Comparison of ENCODE assay signal across 8 cellular contexts in the genomic region with DNA sequence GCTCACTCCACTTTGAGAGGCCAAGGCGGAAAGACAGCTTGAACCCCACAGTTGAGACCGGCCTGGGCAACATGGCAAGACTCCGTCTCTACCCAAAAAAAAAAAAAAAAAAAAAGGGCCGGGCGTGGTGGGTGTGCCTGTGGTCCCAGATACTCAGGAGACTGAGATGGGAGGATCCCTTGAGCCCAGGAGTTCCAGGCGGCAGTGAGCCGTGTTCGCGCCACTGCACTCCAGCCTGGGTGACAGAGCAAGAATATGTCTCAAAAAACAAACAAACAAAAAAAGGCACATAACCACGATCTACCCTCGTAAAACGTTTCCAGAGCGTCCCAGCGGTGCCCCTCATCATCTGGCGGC. TPM values are rescaled to one million over a fixed set of nuclear protein-coding genes. Genes with fewer than 3 reads are reported as not detected.
DNase-seq lines count a peak whose midpoint lies in the region; ATAC-seq and TF ChIP-seq lines count a peak whose summit lies in the region.

No MANE protein-coding gene starts in this region.

- H3K9me3 Mint-ChIP-seq in T-helper 2 cell treated with Interferon-gamma antibody and Interleukin-4, amounts not matched to agents 5 μg/mL and 100 μg/mL, for 36 hours = no peaks in the 10 kb centered on the region

- intact Hi-C loops in adrenal gland (cut with DNase I) = no loop called here
- intact Hi-C loops in left colon (cut with DNase I, micrococcal nuclease) = loop anchor here in 1 of 2 donors (10.0 kb wide), 1 partner anchor 114 kb away; a partner anchor contains a TSS

- H3K27me3 ChIP-seq in adrenal gland = no peaks in the 10 kb centered on the region
- no peaks in the 10 kb centered on the region for H3K27me3 ChIP-seq in suprapubic skin

- TF ChIP-seq POLR2A in adrenal gland (IDR thresholded peaks at IDR 0.05) = no peak
- no peak for TF ChIP-seq POLR2A in suprapubic skin (IDR thresholded peaks at IDR 0.05)

- H3K36me3 Mint-ChIP-seq in T-helper 2 cell treated with Interferon-gamma antibody and Interleukin-4, amounts not matched to agents 5 μg/mL and 100 μg/mL, for 36 hours (ENCODE audit: low read depth) = peaks cover 15% of the 10 kb centered on the region

- peak overlapping the region; percentile 97 for H3K4me3 Mint-ChIP-seq in T-helper 2 cell treated with Interferon-gamma antibody and Interleukin-4, amounts not matched to agents 5 μg/mL and 100 μg/mL, for 36 hours

- ATAC-seq in left colon (peak; percentile 16), HG03280 (IDR thresholded peaks at IDR 0.05; ENCODE audit: unreplicated experiment) (no peak)

- no peak for DNase-seq in T-helper 2 cell treated with Interferon-gamma antibody and Interleukin-4, amounts not matched to agents 5 μg/mL and 100 μg/mL, for 36 hours (ENCODE audit: low spot score)
- DNase-seq in T-helper 2 cell (no peak), adrenal gland (no peak), left colon (no peak), suprapubic skin (ENCODE audit: low spot score in 2 of 2) (no peak), AML-193 (lab: John Stamatoyannopoulos, UW) (no peak), NOMO-1 (lab: John Stamatoyannopoulos, UW; ENCODE audit: unreplicated experiment in 2 of 2) (no peak)

- peaks cover 0 to 3% of the 10 kb centered on the region in 2 donors for H3K36me3 ChIP-seq in adrenal gland (replicated peaks in 1 of 2)
- peaks cover 12% of the 10 kb centered on the region for H3K36me3 ChIP-seq in suprapubic skin

- TF ChIP-seq CTCF in adrenal gland (IDR thresholded peaks at IDR 0.05) (no peak), suprapubic skin (IDR thresholded peaks at IDR 0.05) (no peak)

- peak overlapping the region; percentile 60 for H3K27ac Mint-ChIP-seq in T-helper 2 cell treated with Interferon-gamma antibody and Interleukin-4, amounts not matched to agents 5 μg/mL and 100 μg/mL, for 36 hours

- H3K27me3 Mint-ChIP-seq in T-helper 2 cell treated with Interferon-gamma antibody and Interleukin-4, amounts not matched to agents 5 μg/mL and 100 μg/mL, for 36 hours (ENCODE audit: low read depth) = peaks cover 7% of the 10 kb centered on the region

- 12 to 17% (median 13%) methylated on average over 13 to 15 of the region's 15 CpGs for WGBS in adrenal gland, 4 donors
- WGBS in suprapubic skin = 9% methylated on average over 15 of the region's 15 CpGs

- H3K9me3 ChIP-seq in adrenal gland (replicated peaks in 1 of 3) = no peaks in the 10 kb centered on the region
- H3K9me3 ChIP-seq in suprapubic skin = no peaks in the 10 kb centered on the region

- H3K4me3 ChIP-seq in adrenal gland (peak overlapping the region; percentile 0 to 94 (median 70)), suprapubic skin (peak overlapping the region; percentile 85)

- H3K27ac ChIP-seq in adrenal gland (peak overlapping the region in 4 of 5 donors; percentile 68 to 92 (median 79)), suprapubic skin (peak overlapping the region; percentile 82)

- H3K4me1 ChIP-seq in adrenal gland (replicated peaks in 1 of 2) (peaks cover 14 to 17% of the 10 kb centered on the region in 2 donors), suprapubic skin (peaks cover 24% of the 10 kb centered on the region)

- peaks cover 18% of the 10 kb centered on the region for H3K4me1 Mint-ChIP-seq in T-helper 2 cell treated with Interferon-gamma antibody and Interleukin-4, amounts not matched to agents 5 μg/mL and 100 μg/mL, for 36 hours (ENCODE audit: low read depth)

- TF ChIP-seq EP300 in suprapubic skin (IDR thresholded peaks at IDR 0.05) = no peak

RNA-seq across cellular contexts. Expression of a gene that starts 0.9 kb away (rescaled TPM):
- total RNA-seq in adrenal gland (10 to 100 TPM in 7 of 8 donors, 1 to 10 TPM in 1; 9.1 to 29.0 (median 15.0) TPM), left colon (10 to 100 TPM; 27.4 to 40.6 TPM), suprapubic skin (10 to 100 TPM; 24.1 to 86.9 (median 28.5) TPM)
- 10 to 100 TPM in 2 of 3 donors, 1 to 10 TPM in 1; 5.4 to 57.7 (median 36.2) TPM for polyA plus RNA-seq in adrenal gland

RNA-seq across cellular contexts. Expression of a gene that starts 10.7 kb away (rescaled TPM):
- 100 to 1,000 TPM; 126 to 289 (median 161) TPM for total RNA-seq in adrenal gland
- polyA plus RNA-seq in adrenal gland = 100 to 1,000 TPM; 105 to 140 (median 116) TPM
- 100 to 1,000 TPM; 214 to 243 TPM for total RNA-seq in left colon
- 100 to 1,000 TPM in 3 of 4 donors, 10 to 100 TPM in 1; 75.6 to 158 (median 121) TPM for total RNA-seq in suprapubic skin

RNA-seq across cellular contexts. Expression of a gene that starts 13.0 kb away (rescaled TPM):
- total RNA-seq in adrenal gland = 1 to 10 TPM in 6 of 8 donors, under 1 TPM in 1, not detected in 1; 0.49 to 9.1 (median 3.7) TPM
- 10 to 100 TPM in 1 of 3 donors, 1 to 10 TPM in 1, under 1 TPM in 1; 0.35 to 16.5 (median 4.6) TPM for polyA plus RNA-seq in adrenal gland
- total RNA-seq in left colon = 1 to 10 TPM; 3.0 to 4.2 TPM
- total RNA-seq in suprapubic skin = under 1 TPM; 0.26 to 0.64 (median 0.52) TPM

RNA-seq across cellular contexts. Expression of a gene that starts 17.5 kb away (rescaled TPM):
- total RNA-seq in adrenal gland (10 to 100 TPM in 1 of 8 donors, 1 to 10 TPM in 5, under 1 TPM in 2; 0.69 to 11.7 (median 3.1) TPM), left colon (1 to 10 TPM; 2.2 to 2.4 TPM), suprapubic skin (1 to 10 TPM; 2.7 to 5.5 (median 4.0) TPM)
- polyA plus RNA-seq in adrenal gland = 10 to 100 TPM in 1 of 3 donors, 1 to 10 TPM in 2; 2.8 to 16.1 (median 5.6) TPM

RNA-seq across cellular contexts. Expression of a gene that starts 24.6 kb away (rescaled TPM):
- total RNA-seq in adrenal gland = under 1 TPM in 7 of 8 donors, not detected in 1; 0.10 to 0.80 (median 0.32) TPM
- polyA plus RNA-seq in adrenal gland = under 1 TPM; 0.37 to 0.56 (median 0.51) TPM
- total RNA-seq in left colon = 1 to 10 TPM in 1 of 2 donors, under 1 TPM in 1; 0.61 to 2.5 TPM
- total RNA-seq in suprapubic skin = under 1 TPM; 0.21 to 0.94 (median 0.74) TPM
